12 cellular contexts compared by ENCODE assay signal in the genomic region with DNA sequence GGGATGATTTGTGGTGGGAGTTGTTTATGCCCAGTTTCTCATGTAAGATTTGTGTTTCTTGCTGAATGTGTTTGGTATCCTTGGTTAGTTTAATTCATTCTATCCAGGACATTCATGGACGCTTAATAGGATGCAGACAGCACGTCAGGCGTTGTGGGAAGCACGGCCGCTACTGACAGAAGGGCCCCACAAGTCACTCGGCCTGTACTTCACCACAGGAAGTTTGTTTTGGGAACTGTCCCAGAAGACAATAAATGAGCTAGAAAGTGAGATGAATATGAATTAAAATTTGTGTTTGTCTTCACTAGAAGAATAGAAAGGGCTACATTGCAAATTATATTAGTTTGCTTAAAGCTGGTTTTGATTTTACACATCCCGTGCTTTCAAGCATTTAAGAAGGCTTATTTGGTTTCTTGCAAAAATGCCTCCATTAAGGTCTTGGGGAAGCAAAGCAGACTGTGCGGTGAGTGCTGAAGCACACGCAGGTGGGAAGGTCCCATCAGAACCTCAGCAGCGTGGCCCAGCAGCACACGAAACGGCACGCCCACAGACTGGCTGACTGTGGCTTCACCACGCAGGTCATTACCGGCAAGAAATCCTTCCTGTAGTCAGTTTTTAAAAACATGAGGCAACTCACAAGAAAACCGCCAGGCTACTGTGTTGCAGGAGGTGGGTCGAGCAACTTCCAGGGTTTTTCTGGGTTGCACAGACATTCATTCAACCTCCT.
A peak's percentile ranks its signal among the peaks of the same experiment; 100 is the strongest.
DNase-seq lines count a peak whose midpoint lies in the region; ATAC-seq and TF ChIP-seq lines count a peak whose summit lies in the region.
"Had no signal": no experiment of that assay in that cellular context is flagged by ENCODE, and none has a peak within 500 bp of the region (broad histone marks: within the 10 kb centered on the region; RNA-seq: fewer than 3 reads in every experiment).

No MANE protein-coding gene starts in this region.

- no peak for TF ChIP-seq CTCF in chondrocyte (IDR thresholded peaks at IDR 0.05)

- peak; percentile 5 for DNase-seq in activated naive CD4-positive, alpha-beta T cell treated with Interleukin-2 at 50 U/mL for 16 hours
- DNase-seq in activated naive CD4-positive, alpha-beta T cell treated with anti-CD3 and anti-CD28 coated beads, Interleukin-2, amount 50 U/mL, for 16 hours = no peak
- DNase-seq in NOMO-1 treated with DMSO at 0.1 percent for 48 hours (lab: John Stamatoyannopoulos, UW; ENCODE audit: unreplicated experiment) (peak; percentile 38), chondrocyte (ENCODE audit: low spot score) (no peak), NCI-H2171 (lab: John Stamatoyannopoulos, UW) (no peak)
- DNase-seq in stimulated activated effector memory CD8-positive, alpha-beta T cell treated with anti-CD3 and anti-CD28 coated beads, Interleukin-12 subunit alpha, Interleukin-12 subunit beta, amount 100 ng/mL, for 72 hours (ENCODE audit: low spot score in 2 of 2) = peak in 1 of 2 donors; percentile 28
- DNase-seq: activated gamma-delta T cell treated with Interleukin-2 at 50 U/mL for 16 hours, BE2C, NCI-H774 had no signal

- ATAC-seq in stimulated activated effector memory CD8-positive, alpha-beta T cell treated with anti-CD3 and anti-CD28 coated beads, Interleukin-12 subunit alpha, Interleukin-12 subunit beta, amount 100 ng/mL, for 72 hours = peak; percentile 70
- ATAC-seq in HG03139 (IDR thresholded peaks at IDR 0.05; ENCODE audit: unreplicated experiment) = no peak
- no peak for ATAC-seq in GM18861 (IDR thresholded peaks at IDR 0.05; ENCODE audit: unreplicated experiment)

- H3K36me3 Mint-ChIP-seq in chondrocyte (ENCODE audit: low read depth) = no peaks in the 10 kb centered on the region
- H3K36me3 Mint-ChIP-seq in stimulated activated effector memory CD8-positive, alpha-beta T cell treated with anti-CD3 and anti-CD28 coated beads, Interleukin-12 subunit alpha, Interleukin-12 subunit beta, amount 100 ng/mL, for 72 hours = no peaks in the 10 kb centered on the region

- no peak overlapping the region for H3K4me3 Mint-ChIP-seq in chondrocyte (ENCODE audit: unreplicated experiment)
- no peak overlapping the region for H3K4me3 Mint-ChIP-seq in stimulated activated effector memory CD8-positive, alpha-beta T cell treated with anti-CD3 and anti-CD28 coated beads, Interleukin-12 subunit alpha, Interleukin-12 subunit beta, amount 100 ng/mL, for 72 hours

- peaks cover 15% of the 10 kb centered on the region for H3K4me1 Mint-ChIP-seq in chondrocyte (ENCODE audit: low read depth)
- peaks cover 30% of the 10 kb centered on the region for H3K4me1 Mint-ChIP-seq in stimulated activated effector memory CD8-positive, alpha-beta T cell treated with anti-CD3 and anti-CD28 coated beads, Interleukin-12 subunit alpha, Interleukin-12 subunit beta, amount 100 ng/mL, for 72 hours

- H3K9me3 Mint-ChIP-seq in chondrocyte (ENCODE audit: low read depth) = no peaks in the 10 kb centered on the region
- H3K9me3 Mint-ChIP-seq in stimulated activated effector memory CD8-positive, alpha-beta T cell treated with anti-CD3 and anti-CD28 coated beads, Interleukin-12 subunit alpha, Interleukin-12 subunit beta, amount 100 ng/mL, for 72 hours = no peaks in the 10 kb centered on the region

- peaks cover 15% of the 10 kb centered on the region for H3K27me3 Mint-ChIP-seq in chondrocyte (ENCODE audit: low read depth)

- H3K27ac Mint-ChIP-seq in chondrocyte (ENCODE audit: unreplicated experiment) = peak overlapping the region; percentile 64
- H3K27ac Mint-ChIP-seq in stimulated activated effector memory CD8-positive, alpha-beta T cell treated with anti-CD3 and anti-CD28 coated beads, Interleukin-12 subunit alpha, Interleukin-12 subunit beta, amount 100 ng/mL, for 72 hours = no peak overlapping the region
- H3K27ac Mint-ChIP-seq: progenitor cell of endocrine pancreas had no signal

Comparison
In these comparisons a context has a peak if more than half of its experiments do, and no peak if none do; other contexts are left out.
1. DNase-seq: peak in activated naive CD4-positive, alpha-beta T cell treated with Interleukin-2 at 50 U/mL for 16 hours (single experiment) and NOMO-1 treated with DMSO at 0.1 percent for 48 hours (single experiment); none in activated naive CD4-positive, alpha-beta T cell treated with anti-CD3 and anti-CD28 coated beads, Interleukin-2, amount 50 U/mL, for 16 hours (single experiment), chondrocyte (single experiment) and NCI-H2171 (single experiment).